14 cellular contexts compared by ENCODE assay signal in genomic region chr10:49831352-49832040, GRCh38.
DNase-seq lines count a peak whose midpoint lies in the region; ATAC-seq, FAIRE-seq and TF ChIP-seq lines count a peak whose summit lies in the region.
"Had no signal": no experiment of that assay in that cellular context is flagged by ENCODE, and none has a peak within 500 bp of the region (broad histone marks: within the 10 kb centered on the region; RNA-seq: fewer than 3 reads in every experiment).

No MANE protein-coding gene starts in this region.

- no peaks in the 10 kb centered on the region for H3K27me3 Mint-ChIP-seq in Calu3 (ENCODE audit: unreplicated experiment)
- no peaks in the 10 kb centered on the region for H3K27me3 Mint-ChIP-seq in nephron progenitor cell (ENCODE audit: low read depth, poor library complexity)
- H3K27me3 Mint-ChIP-seq: CD4-positive, CD25-positive, alpha-beta regulatory T cell; naive thymus-derived CD4-positive, alpha-beta T cell had no signal

- TF ChIP-seq CTCF in Calu3 (IDR thresholded peaks at IDR 0.05; ENCODE audit: unreplicated experiment) (no peak), fibroblast of pulmonary artery (IDR thresholded peaks at IDR 0.05; ENCODE audit: low read length, missing control alignments) (no peak), nephron progenitor cell (IDR thresholded peaks at IDR 0.05) (no peak)

- H3K9me3 Mint-ChIP-seq in Calu3 (ENCODE audit: low read depth, unreplicated experiment) (no peaks in the 10 kb centered on the region), nephron progenitor cell (no peaks in the 10 kb centered on the region)
- H3K9me3 Mint-ChIP-seq: CD4-positive, CD25-positive, alpha-beta regulatory T cell; naive thymus-derived CD4-positive, alpha-beta T cell had no signal

- H3K4me3 ChIP-seq in fibroblast of pulmonary artery (replicated peaks; ENCODE audit: low read depth, low read length), result no peak overlapping the region
- H3K4me3 ChIP-seq: ascending aorta had no signal

- peak; percentile 88 for FAIRE-seq in RCC 7860 (lab: Jason Lieb, UNC)

- CTCF ChIA-PET in Calu3 (lab: Charles Lee), result no interaction called here

- intact Hi-C loops in Calu3 (cut with micrococcal nuclease; ENCODE audit: unreplicated experiment), result no loop called here

- peak; percentile 17 for DNase-seq in Calu3
- DNase-seq in RCC 7860 (ENCODE audit: low spot score), result peak; percentile 83
- DNase-seq in fibroblast of pulmonary artery (ENCODE audit: low read depth), result peak; percentile 40
- peak; percentile 36 for DNase-seq in nephron progenitor cell
- DNase-seq in OCI-M2 (lab: John Stamatoyannopoulos, UW; ENCODE audit: unreplicated experiment), result no peak
- no peak for DNase-seq in SIG-M5 treated with dmso at 0.1 percent for 504 hours (lab: John Stamatoyannopoulos, UW; ENCODE audit: unreplicated experiment)
- no peak for DNase-seq in OCI-M1 (lab: John Stamatoyannopoulos, UW)
- DNase-seq: CD4-positive, CD25-positive, alpha-beta regulatory T cell; naive thymus-derived CD4-positive, alpha-beta T cell; NCI-H748 treated with DMSO at 0.1 percent for 48 hours; stimulated activated CD4-positive, alpha-beta T cell treated with anti-CD3 and anti-CD28 coated beads, Interleukin-2, amount 100 ng/mL, for 24 hours; T-helper 2 cell had no signal

- H3K4me3 Mint-ChIP-seq in Calu3 (ENCODE audit: low read depth, unreplicated experiment), result no peak overlapping the region
- H3K4me3 Mint-ChIP-seq in nephron progenitor cell, result peak overlapping the region; percentile 37
- H3K4me3 Mint-ChIP-seq: CD4-positive, CD25-positive, alpha-beta regulatory T cell; naive thymus-derived CD4-positive, alpha-beta T cell had no signal

- peaks cover 5% of the 10 kb centered on the region for H3K36me3 Mint-ChIP-seq in Calu3 (ENCODE audit: insufficient read depth, unreplicated experiment)
- H3K36me3 Mint-ChIP-seq in nephron progenitor cell (ENCODE audit: low read depth), result peaks cover 46% of the 10 kb centered on the region

- H3K4me1 Mint-ChIP-seq in Calu3 (ENCODE audit: low read depth, unreplicated experiment) (peaks cover 21% of the 10 kb centered on the region), nephron progenitor cell (peaks cover 55% of the 10 kb centered on the region)

- H3K27ac Mint-ChIP-seq in Calu3 (ENCODE audit: unreplicated experiment), result peak overlapping the region; percentile 64
- H3K27ac Mint-ChIP-seq in nephron progenitor cell, result peak overlapping the region; percentile 98
- H3K27ac Mint-ChIP-seq: CD4-positive, CD25-positive, alpha-beta regulatory T cell; naive thymus-derived CD4-positive, alpha-beta T cell had no signal

- BruUV-seq in Calu3 (replicated peaks; lab: Mats Ljungman, UMichigan), result no TSS peak

- ATAC-seq in HG02678 (IDR thresholded peaks at IDR 0.05; ENCODE audit: unreplicated experiment), result no peak
- ATAC-seq: naive thymus-derived CD4-positive, alpha-beta T cell had no signal

Comparison
In these comparisons a context has a peak if more than half of its experiments do, and no peak if none do; other contexts are left out.
1. DNase-seq: peak in Calu3 (single experiment), RCC 7860 (single experiment), fibroblast of pulmonary artery (single experiment) and nephron progenitor cell (single experiment); none in OCI-M2 (single experiment), SIG-M5 treated with dmso at 0.1 percent for 504 hours (single experiment) and OCI-M1 (single experiment).